ENCODE assay signal across 8 cellular contexts in genomic region chr6:157034433-157035230, GRCh38.
DNase-seq lines count a peak whose midpoint lies in the region; ATAC-seq and TF ChIP-seq lines count a peak whose summit lies in the region.

No MANE protein-coding gene starts in this region.

- peaks cover 49% of the 10 kb centered on the region for H3K4me1 ChIP-seq in foreskin keratinocyte

- intact Hi-C loops in sciatic nerve (cut with DNase I), result no loop called here

- H3K27me3 ChIP-seq in WERI-Rb-1 (ENCODE audit: insufficient read depth, low read depth, severe bottlenecking) (no peaks in the 10 kb centered on the region), foreskin keratinocyte (no peaks in the 10 kb centered on the region)

- POLR2A ChIA-PET in GM10248 (lab: Yijun Ruan, JAX), result no interaction called here

- TF ChIP-seq CTCF in GM10248 (IDR thresholded peaks at IDR 0.05; ENCODE audit: control extremely low read depth, extremely low read depth, low read depth, missing control alignments), result peak; percentile 54
- TF ChIP-seq CTCF in WERI-Rb-1 (IDR thresholded peaks at IDR 0.05; ENCODE audit: low read depth, low read length), result peak; percentile 44
- TF ChIP-seq CTCF in foreskin keratinocyte (conservative IDR thresholded peaks at IDR 0.05), result peak; percentile 84

- DNase-seq in A172 (ENCODE audit: low spot score) (peak; percentile 38), GM10248 (ENCODE audit: extremely low spot score) (peak; percentile 35), NCI-H1436 (lab: John Stamatoyannopoulos, UW) (peak; percentile 53), WERI-Rb-1 (no peak), foreskin keratinocyte (peak in 1 of 2 donors; percentile 54), sciatic nerve (ENCODE audit: low spot score) (no peak), NK-92 (lab: John Stamatoyannopoulos, UW; ENCODE audit: unreplicated experiment) (no peak)

- no peak overlapping the region for H3K4me3 ChIP-seq in WERI-Rb-1 (ENCODE audit: low read depth, low read length)

- H3K27ac ChIP-seq in WERI-Rb-1, result no peak overlapping the region
- H3K27ac ChIP-seq in foreskin keratinocyte, result peak overlapping the region; percentile 83

- ATAC-seq in foreskin keratinocyte (peak; percentile 31), sciatic nerve (peak; percentile 72), GM19035 (IDR thresholded peaks at IDR 0.05; ENCODE audit: unreplicated experiment) (no peak)

- H3K36me3 ChIP-seq in WERI-Rb-1, result peaks cover under 1% of the 10 kb centered on the region

- CTCF ChIA-PET in GM10248 (lab: Yijun Ruan, JAX), result interaction anchor here (0.7 to 3.8 kb wide), 17 partner anchors 11 to 278 kb away, joined by 3 to 49 read pairs (median 3); no protein-coding TSS in a partner anchor

- H3K9me3 ChIP-seq in WERI-Rb-1 (ENCODE audit: severe bottlenecking), result no peaks in the 10 kb centered on the region

Comparison
In these comparisons a context has a peak if more than half of its experiments do, and no peak if none do; other contexts are left out.
1. DNase-seq: peak in A172 (single experiment), GM10248 (single experiment) and NCI-H1436 (single experiment); none in WERI-Rb-1 (single experiment), sciatic nerve (single experiment) and NK-92 (single experiment).
2. Peak in every context shown above with its lines, with median percentiles within 50 percentile points of each other: CTCF ChIP-seq.